Comparison of ENCODE assay signal across 9 cellular contexts in the genomic region with DNA sequence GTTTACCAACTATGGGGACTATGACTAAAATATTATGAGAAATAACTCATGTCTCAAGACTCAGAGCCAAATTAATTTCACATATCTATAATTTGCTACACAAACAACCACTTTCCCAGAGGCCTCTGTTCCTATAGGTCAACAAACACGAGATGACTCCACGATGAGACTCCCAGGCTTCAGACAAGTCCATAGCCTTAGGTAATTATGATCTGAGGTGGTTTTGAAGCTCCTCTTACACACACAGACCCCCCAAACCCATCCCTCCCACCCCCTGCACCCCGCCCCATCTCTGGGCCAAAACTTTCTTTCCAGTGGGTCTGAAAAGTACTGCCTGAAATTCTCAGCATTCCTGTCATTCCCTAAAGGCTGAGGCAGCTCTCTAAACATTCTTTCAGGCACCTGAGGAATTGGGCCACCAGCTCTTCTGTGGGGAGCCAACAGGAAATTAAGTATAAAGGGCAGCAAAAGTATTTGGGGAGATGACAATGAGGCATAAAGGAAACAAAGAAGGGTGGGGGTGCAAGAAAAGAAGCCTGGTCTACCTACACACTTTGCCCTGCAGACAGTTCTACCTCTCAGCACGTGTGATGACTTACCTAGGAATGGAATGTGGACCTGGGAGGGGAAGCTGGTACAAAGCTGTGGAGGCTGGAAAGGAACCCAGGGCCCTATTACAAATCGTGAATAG.
DNase-seq lines count a peak whose midpoint lies in the region; ATAC-seq and TF ChIP-seq lines count a peak whose summit lies in the region.
"Had no signal": no experiment of that assay in that cellular context is flagged by ENCODE, and none has a peak within 500 bp of the region (broad histone marks: within the 10 kb centered on the region; RNA-seq: fewer than 3 reads in every experiment).

No MANE protein-coding gene starts in this region.

- ATAC-seq in lung (ENCODE audit: insufficient read depth, low FRiP score) (peak; percentile 83), GM21447 (IDR thresholded peaks at IDR 0.05; ENCODE audit: unreplicated experiment) (no peak)

- DNase-seq in AG04449 (ENCODE audit: low read depth, low spot score) = peak; percentile 70
- peak; percentile 83 for DNase-seq in HPDE6-E6E7 (ENCODE audit: extremely low spot score)
- DNase-seq in chondrocyte (ENCODE audit: low spot score) = no peak
- peak; percentile 74 for DNase-seq in lung (ENCODE audit: low spot score)
- no peak for DNase-seq in stimulated activated CD8-positive, alpha-beta memory T cell treated with anti-CD3 and anti-CD28 coated beads, Interleukin-4, amount 100 ng/mL, for 48 hours
- DNase-seq in NCI-H2029 treated with DMSO at 0.1 percent for 48 hours (lab: John Stamatoyannopoulos, UW) = no peak
- DNase-seq in UCSD-AML1 (lab: John Stamatoyannopoulos, UW; ENCODE audit: unreplicated experiment) = no peak
- DNase-seq: DMS79 had no signal

- peaks cover 86% of the 10 kb centered on the region for H3K4me1 Mint-ChIP-seq in chondrocyte (ENCODE audit: low read depth)

- CTCF ChIA-PET in AG04449 (lab: Yijun Ruan, JAX) = interaction anchor here (0.7 to 3.9 kb wide), 16 partner anchors 11 to 249 kb away, joined by 3 to 26 read pairs (median 4); no protein-coding TSS in a partner anchor

- H3K27me3 ChIP-seq in lung (ENCODE audit: control insufficient read depth, insufficient read depth) = no peaks in the 10 kb centered on the region

- peaks cover 4% of the 10 kb centered on the region for H3K9me3 Mint-ChIP-seq in chondrocyte (ENCODE audit: low read depth)

- POLR2A ChIA-PET in AG04449 (lab: Yijun Ruan, JAX) = interaction anchor here (0.5 to 2.2 kb wide), 10 partner anchors 13 to 369 kb away, joined by 3 to 17 read pairs (median 4); partner anchors contain the start of gene PAWR

- H3K4me1 ChIP-seq in lung (ENCODE audit: control insufficient read depth in 2 of 2, insufficient read depth in 2 of 2, low read length in 2 of 2) = peaks cover 5 to 6% of the 10 kb centered on the region in 2 donors

- no peak for TF ChIP-seq CTCF in AG04449 (IDR thresholded peaks at IDR 0.05; ENCODE audit: insufficient read depth, low read length, missing control alignments)
- no peak for TF ChIP-seq CTCF in chondrocyte (IDR thresholded peaks at IDR 0.05)
- TF ChIP-seq CTCF in lung (IDR thresholded peaks at IDR 0.05; ENCODE audit: control extremely low read depth, extremely low read depth) = no peak

- no peaks in the 10 kb centered on the region for H3K36me3 ChIP-seq in lung (ENCODE audit: control insufficient read depth in 2 of 2, insufficient read depth in 2 of 2, low read length in 2 of 2)

- H3K36me3 Mint-ChIP-seq in chondrocyte (ENCODE audit: low read depth) = peaks cover 3% of the 10 kb centered on the region

- H3K4me3 Mint-ChIP-seq in chondrocyte (ENCODE audit: unreplicated experiment) = no peak overlapping the region

- 41 to 62% methylated on average over 5 of the region's 5 CpGs for WGBS in lung, 2 donors

- no peaks in the 10 kb centered on the region for H3K9me3 ChIP-seq in lung (ENCODE audit: control insufficient read depth in 2 of 2, insufficient read depth in 1 of 2, low read length in 1 of 2)

- H3K27me3 Mint-ChIP-seq in chondrocyte (ENCODE audit: low read depth) = no peaks in the 10 kb centered on the region

- H3K4me3 ChIP-seq in AG04449 (ENCODE audit: low read depth, low read length) (no peak overlapping the region), lung (no peak overlapping the region)

- peak overlapping the region; percentile 79 for H3K27ac Mint-ChIP-seq in chondrocyte (ENCODE audit: unreplicated experiment)

- peak overlapping the region in 1 of 2 donors; percentile 82 for H3K27ac ChIP-seq in lung (ENCODE audit: low read depth in 1 of 2, low read length in 1 of 2)

Comparison
In these comparisons a context has a peak if more than half of its experiments do, and no peak if none do; other contexts are left out.
1. DNase-seq: peak in AG04449 (single experiment), HPDE6-E6E7 (single experiment) and lung (single experiment); none in chondrocyte (single experiment), stimulated activated CD8-positive, alpha-beta memory T cell treated with anti-CD3 and anti-CD28 coated beads, Interleukin-4, amount 100 ng/mL, for 48 hours (single experiment), NCI-H2029 treated with DMSO at 0.1 percent for 48 hours (single experiment) and UCSD-AML1 (single experiment).